In genomic region chr17:68511254-68511670, GRCh38 we compare ENCODE assay signal across 8 cellular contexts. TPM values are rescaled to one million over a fixed set of nuclear protein-coding genes. Genes with fewer than 3 reads are reported as not detected.
A peak's percentile ranks its signal among the peaks of the same experiment; 100 is the strongest.
DNase-seq lines count a peak whose midpoint lies in the region; ATAC-seq, FAIRE-seq and TF ChIP-seq lines count a peak whose summit lies in the region.

No MANE protein-coding gene starts in this region.

- WGBS in HUES64 = 8% methylated on average over 9 of the region's 10 CpGs
- 15% methylated on average over 10 of the region's 10 CpGs for WGBS in K562 (ENCODE audit: insufficient coverage, low coverage, missing lambda C conversion rate)

- intact Hi-C loops in K562 (cut with micrococcal nuclease) = no loop called here

- in situ Hi-C loops in K562 (cut with MboI) = no loop called here

- no peak for ATAC-seq in K562
- ATAC-seq in GM21825 (IDR thresholded peaks at IDR 0.05; ENCODE audit: unreplicated experiment) = no peak
- ATAC-seq in GM19455 (IDR thresholded peaks at IDR 0.05; ENCODE audit: unreplicated experiment) = no peak

- CTCF ChIA-PET in K562 (lab: Yijun Ruan, JAX; ENCODE audit: low intra/inter-chr PET ratio) = interaction anchor here (0.6 kb wide), 1 partner anchor 52 kb away, joined by 3 read pairs; no protein-coding TSS in a partner anchor

- H3K79me2 ChIP-seq in K562 (ENCODE audit: control insufficient read depth, insufficient read depth, low read length) = peaks cover 33% of the 10 kb centered on the region

- H3K27me3 ChIP-seq in BE2C = no peaks in the 10 kb centered on the region
- H3K27me3 ChIP-seq in HUES64 (ENCODE audit: insufficient read depth, low read length) = no peaks in the 10 kb centered on the region
- no peaks in the 10 kb centered on the region for H3K27me3 ChIP-seq in K562 (ENCODE audit: control insufficient read depth in 2 of 2, insufficient read depth in 2 of 2, low read length in 2 of 2)

- POLR2A ChIA-PET in K562 (lab: Yijun Ruan, JAX) = interaction anchor here (0.6 to 1.2 kb wide), 4 partner anchors 8 to 24 kb away, joined by 3 read pairs; no protein-coding TSS in a partner anchor

- TF ChIP-seq POLR2A in K562 (conservative IDR thresholded peaks at IDR 0.05) = no peak

- no peak for TF ChIP-seq RAD21 in K562 (CRISPR knock-in tag; conservative IDR thresholded peaks at IDR 0.05 in 1 of 2, IDR thresholded peaks at IDR 0.05 in 1 of 2)

- peak overlapping the region; percentile 100 for H2AFZ ChIP-seq in K562 (ENCODE audit: low read depth, low read length)

- no peaks in the 10 kb centered on the region for H3K9me1 ChIP-seq in K562 (ENCODE audit: control insufficient read depth, insufficient read depth, low read length)

- peak overlapping the region; percentile 90 for H3K9ac ChIP-seq in HUES64 (ENCODE audit: low read depth, low read length)
- H3K9ac ChIP-seq in K562 (ENCODE audit: insufficient read depth in 1 of 2, low read depth in 2 of 2, low read length in 2 of 2) = peak overlapping the region in 1 of 2 experiments; percentile 92; a peak in 2 of 4 replicates

- DNase-seq in BE2C = no peak
- DNase-seq in K562 (ENCODE audit: extremely low read depth in 1 of 4, low spot score in 3 of 4) = no peak
- DNase-seq in medulla oblongata (ENCODE audit: extremely low spot score) = peak; percentile 59
- DNase-seq in ureter (ENCODE audit: low spot score) = peak; percentile 67
- no peak for DNase-seq in GM03348 (ENCODE audit: low spot score)

- H3K4me1 ChIP-seq in BE2C (peaks cover 4% of the 10 kb centered on the region; the same call in 1 of the 2 replicates), HUES64 (ENCODE audit: insufficient read depth, low read length) (peaks cover 24% of the 10 kb centered on the region), K562 (replicated peaks in 1 of 2; ENCODE audit: control insufficient read depth in 2 of 2, insufficient read depth in 2 of 2, low read length in 2 of 2) (peaks cover 0 to 7% of the 10 kb centered on the region in 2 experiments; a peak in 4 of 5 replicates)

- TF ChIP-seq EP300 in K562 (IDR thresholded peaks at IDR 0.05; ENCODE audit: low read length) = no peak

- H3K9me3 ChIP-seq in BE2C (no peaks in the 10 kb centered on the region), HUES64 (ENCODE audit: insufficient read depth, low read depth, low read length) (peaks cover 4% of the 10 kb centered on the region; the same call in 1 of the 2 replicates), K562 (replicated peaks; ENCODE audit: control insufficient read depth, insufficient read depth, low read depth, low read length) (no peaks in the 10 kb centered on the region)

- peaks cover 10% of the 10 kb centered on the region for H3K36me3 ChIP-seq in BE2C
- peaks cover 17% of the 10 kb centered on the region for H3K36me3 ChIP-seq in HUES64 (ENCODE audit: insufficient read depth, low read length)
- H3K36me3 ChIP-seq in K562 (ENCODE audit: control insufficient read depth, insufficient read depth, low read length) = peaks cover 16% of the 10 kb centered on the region

- peak; percentile 6; the same call in 1 of the 2 replicates for TF ChIP-seq CTCF in BE2C (IDR thresholded peaks at IDR 0.05; ENCODE audit: low read depth, low read length)
- 0 out of 6 replicates have a peak, but pooled peaks of 2 of the 3 experiments have one; percentile 11 to 15 for TF ChIP-seq CTCF in K562 (IDR thresholded peaks at IDR 0.05 in 2 of 3, conservative IDR thresholded peaks at IDR 0.05 in 1 of 3; ENCODE audit: insufficient read depth in 2 of 3, low read depth in 1 of 3, low read length in 3 of 3)

- no TSS peak for BruUV-seq in K562 (replicated peaks; lab: Mats Ljungman, UMichigan)

- no peak for FAIRE-seq in K562 (lab: Jason Lieb, UNC)

- H4K20me1 ChIP-seq in K562 (replicated peaks; ENCODE audit: control insufficient read depth, insufficient read depth, low read length) = no peaks in the 10 kb centered on the region

- peak overlapping the region; percentile 99 for H3K4me2 ChIP-seq in K562 (ENCODE audit: insufficient read depth, low read length)

- peak overlapping the region; percentile 99 for H3K27ac ChIP-seq in HUES64 (ENCODE audit: low read depth, low read length)
- H3K27ac ChIP-seq in K562 (ENCODE audit: extremely low read depth, low read depth, low read length) = peak overlapping the region; percentile 94; the same call in 2 of the 3 replicates

- H3K4me3 ChIP-seq in BE2C (ENCODE audit: low read depth, low read length) (peak overlapping the region; percentile 94), HUES64 (ENCODE audit: low read length) (peak overlapping the region; percentile 85), K562 (peak overlapping the region; percentile 81)

TF ChIP-seq in K562, 482 proteins besides CTCF, POLR2A, EP300 and RAD21 (continues in another document):
- peak; percentile 15 for TF ChIP-seq RBBP5 (IDR thresholded peaks at IDR 0.05; ENCODE audit: borderline replicate concordance, insufficient read depth, low read length, poor library complexity, severe bottlenecking)
- TF ChIP-seq DPF2 (IDR thresholded peaks at IDR 0.05) = no peak
- no peak for TF ChIP-seq TBP (optimal IDR thresholded peaks at IDR 0.05; ENCODE audit: low read depth, low read length)
- no peak for TF ChIP-seq ZC3H4 (CRISPR knock-in tag; IDR thresholded peaks at IDR 0.05; ENCODE audit: borderline replicate concordance)
- TF ChIP-seq YY1 (IDR thresholded peaks at IDR 0.05; ENCODE audit: borderline replicate concordance in 1 of 3, control insufficient read depth in 1 of 3, extremely low read depth in 1 of 3, insufficient read depth in 3 of 3, insufficient read length in 1 of 3, insufficient replicate concordance in 2 of 3, low read depth in 1 of 3, low read length in 2 of 3) = peak in 1 of 3 experiments; percentile 37
- no peak for TF ChIP-seq CAMTA2 (CRISPR knock-in tag; conservative IDR thresholded peaks at IDR 0.05)

RNA-seq across cellular contexts. Expression of gene PRKAR1A, which starts 1.0 kb away (rescaled TPM):
- 130 TPM for polyA plus RNA-seq in BE2C (2012; ENCODE audit: insufficient read depth, insufficient read length, low read depth)
- polyA plus RNA-seq in HUES64 (2013, experiment 1 of 2) = 78.1 TPM
- polyA plus RNA-seq in HUES64 (2013, experiment 2 of 2) = 84.0 TPM
- 46.4 and 78.7 TPM in 2 replicates for total RNA-seq in K562 (2011; cell fraction: chromatin; rRNA removed; ENCODE audit: low replicate concordance)
- total RNA-seq in K562 (2011; cell fraction: nucleolus; rRNA removed) = 33.2 and 34.7 TPM in 2 replicates
- total RNA-seq in K562 (2011; cell fraction: nucleoplasm; rRNA removed) = 52.1 and 66.6 TPM in 2 replicates
- total RNA-seq in K562 (2014; rRNA removed) (58.9 and 67.5 TPM in 2 replicates), K562 (2014; rRNA removed; fragmentation: Illumina TruSeq; extraction: Trizol) (69.2 and 85.5 TPM in 2 replicates), K562 (2015; rRNA removed; fragmentation: Illumina TruSeq; extraction: Trizol) (69.4 and 70.5 TPM in 2 replicates), K562 (2021) (83.4 and 87.2 TPM in 2 replicates), ureter (290 TPM)
- polyA plus RNA-seq in K562 (2011; rRNA removed) (67.3 and 95.6 TPM in 2 replicates), K562 (2014; fragmentation: Illumina TruSeq; extraction: Trizol) (58.2 and 58.3 TPM in 2 replicates), K562 (2014; fragmentation: Nextera tagmentation; extraction: Ambion mirVana) (10 to 100 TPM; 15.0 to 16.3 TPM), K562 (2014; rRNA removed) (56.0 and 73.0 TPM in 2 replicates)
- 40.0 and 44.9 TPM in 2 replicates for polyA plus RNA-seq in K562 (2011; cell fraction: cytosol; rRNA removed)
- polyA plus RNA-seq in K562 (2011; cell fraction: nucleus; rRNA removed) = 65.4 and 66.4 TPM in 2 replicates
- polyA plus RNA-seq in K562 (2012) = 63.3 and 108 TPM in 2 replicates
- polyA minus RNA-seq in K562 (2011; rRNA and poly(A)+ RNA removed) = 140 and 184 TPM in 2 replicates
- 105 and 124 TPM in 2 replicates for polyA minus RNA-seq in K562 (2011; cell fraction: cytosol; rRNA and poly(A)+ RNA removed)
- 57.4 and 90.2 TPM in 2 replicates for polyA minus RNA-seq in K562 (2011; cell fraction: nucleus; rRNA and poly(A)+ RNA removed)

RNA-seq across cellular contexts. Expression of gene WIPI1, which starts 54.0 kb away (rescaled TPM):
- 5.2 TPM for polyA plus RNA-seq in BE2C (2012; ENCODE audit: insufficient read depth, insufficient read length, low read depth)
- 8.9 TPM for polyA plus RNA-seq in HUES64 (2013, experiment 1 of 2)
- polyA plus RNA-seq in HUES64 (2013, experiment 2 of 2) = 12.0 TPM
- total RNA-seq in K562 (2011; cell fraction: chromatin; rRNA removed; ENCODE audit: low replicate concordance) = 35.8 and 60.9 TPM in 2 replicates
- total RNA-seq in K562 (2011; cell fraction: nucleolus; rRNA removed) = 25.4 and 31.2 TPM in 2 replicates
- 29.5 and 34.1 TPM in 2 replicates for total RNA-seq in K562 (2011; cell fraction: nucleoplasm; rRNA removed)
- total RNA-seq in K562 (2014; rRNA removed) (10.9 and 12.8 TPM in 2 replicates), K562 (2014; rRNA removed; fragmentation: Illumina TruSeq; extraction: Trizol) (12.1 and 14.7 TPM in 2 replicates), K562 (2015; rRNA removed; fragmentation: Illumina TruSeq; extraction: Trizol) (8.2 and 8.6 TPM in 2 replicates), K562 (2021) (11.8 and 13.2 TPM in 2 replicates), ureter (43.6 TPM)
- polyA plus RNA-seq in K562 (2011; rRNA removed) (11.6 and 16.9 TPM in 2 replicates), K562 (2014; fragmentation: Illumina TruSeq; extraction: Trizol) (15.6 and 15.9 TPM in 2 replicates), K562 (2014; fragmentation: Nextera tagmentation; extraction: Ambion mirVana) (1 to 10 TPM; 3.7 to 3.8 TPM), K562 (2014; rRNA removed) (16.0 and 23.5 TPM in 2 replicates)
- 11.3 and 11.5 TPM in 2 replicates for polyA plus RNA-seq in K562 (2011; cell fraction: cytosol; rRNA removed)
- 13.7 and 16.1 TPM in 2 replicates for polyA plus RNA-seq in K562 (2011; cell fraction: nucleus; rRNA removed)
- polyA plus RNA-seq in K562 (2012) = 16.5 and 60.4 TPM in 2 replicates
- 11.4 and 16.7 TPM in 2 replicates for polyA minus RNA-seq in K562 (2011; rRNA and poly(A)+ RNA removed)
- 6.6 and 7.8 TPM in 2 replicates for polyA minus RNA-seq in K562 (2011; cell fraction: cytosol; rRNA and poly(A)+ RNA removed)
- polyA minus RNA-seq in K562 (2011; cell fraction: nucleus; rRNA and poly(A)+ RNA removed) = 10.8 and 14.7 TPM in 2 replicates

Comparison
In these comparisons a context has a peak if more than half of its experiments do, and no peak if none do; other contexts are left out.
1. DNase-seq: peak in medulla oblongata (single experiment) and ureter (single experiment); none in BE2C (single experiment), K562 (0 of 4) and GM03348 (single experiment).
2. Peak in every context shown above with its lines, with median percentiles within 50 percentile points of each other: H3K4me3 ChIP-seq.